Comparison of ENCODE assay signal across 1 cellular context in the genomic region with DNA sequence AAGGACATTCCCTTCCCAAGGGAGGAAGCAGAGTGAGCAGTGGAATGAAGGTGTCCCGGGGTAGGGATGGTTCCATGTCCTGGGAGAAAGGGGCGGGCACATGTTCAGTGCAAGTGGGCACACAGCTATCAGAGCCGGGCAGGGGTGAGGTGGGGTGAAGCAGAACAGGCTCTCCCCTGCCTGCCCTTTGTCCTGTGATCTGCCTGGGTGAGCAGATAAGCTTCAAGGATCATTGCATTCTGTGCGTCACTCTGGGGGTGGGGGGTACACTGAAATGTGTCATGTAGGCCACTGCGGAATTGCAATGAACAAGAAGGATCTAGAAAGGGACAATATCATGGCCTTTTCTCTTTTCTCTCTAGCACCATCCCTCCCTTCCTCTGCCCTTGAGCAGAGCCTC.
TF ChIP-seq lines count a peak whose summit lies in the region.

No MANE protein-coding gene starts in this region.

TF ChIP-seq in IMR-90, 13 proteins besides CTCF, POLR2A, EP300 and RAD21 (continued from another document):
- no peak for TF ChIP-seq RFX5 (IDR thresholded peaks at IDR 0.05; ENCODE audit: low read depth, low read length)
- TF ChIP-seq, protein P1, sequence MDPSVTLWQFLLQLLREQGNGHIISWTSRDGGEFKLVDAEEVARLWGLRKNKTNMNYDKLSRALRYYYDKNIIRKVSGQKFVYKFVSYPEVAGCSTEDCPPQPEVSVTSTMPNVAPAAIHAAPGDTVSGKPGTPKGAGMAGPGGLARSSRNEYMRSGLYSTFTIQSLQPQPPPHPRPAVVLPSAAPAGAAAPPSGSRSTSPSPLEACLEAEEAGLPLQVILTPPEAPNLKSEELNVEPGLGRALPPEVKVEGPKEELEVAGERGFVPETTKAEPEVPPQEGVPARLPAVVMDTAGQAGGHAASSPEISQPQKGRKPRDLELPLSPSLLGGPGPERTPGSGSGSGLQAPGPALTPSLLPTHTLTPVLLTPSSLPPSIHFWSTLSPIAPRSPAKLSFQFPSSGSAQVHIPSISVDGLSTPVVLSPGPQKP (IDR thresholded peaks at IDR 0.05; ENCODE audit: borderline replicate concordance, low read depth, low read length) = no peak
- no peak for TF ChIP-seq CHD1 (IDR thresholded peaks at IDR 0.05; ENCODE audit: low read depth, low read length)
- no peak for TF ChIP-seq MAFK (IDR thresholded peaks at IDR 0.05; ENCODE audit: low read depth, low read length)
- no peak for TF ChIP-seq CEBPB (IDR thresholded peaks at IDR 0.05; ENCODE audit: low read depth, low read length)
- no peak for TF ChIP-seq BHLHE40 (IDR thresholded peaks at IDR 0.05; ENCODE audit: low read depth, low read length)
- no peak for TF ChIP-seq MAZ (IDR thresholded peaks at IDR 0.05; ENCODE audit: borderline replicate concordance, low read depth, low read length)
- no peak for TF ChIP-seq MXI1 (IDR thresholded peaks at IDR 0.05; ENCODE audit: borderline replicate concordance, low read depth, low read length)
